4 cellular contexts compared by ENCODE assay signal in the genomic region with DNA sequence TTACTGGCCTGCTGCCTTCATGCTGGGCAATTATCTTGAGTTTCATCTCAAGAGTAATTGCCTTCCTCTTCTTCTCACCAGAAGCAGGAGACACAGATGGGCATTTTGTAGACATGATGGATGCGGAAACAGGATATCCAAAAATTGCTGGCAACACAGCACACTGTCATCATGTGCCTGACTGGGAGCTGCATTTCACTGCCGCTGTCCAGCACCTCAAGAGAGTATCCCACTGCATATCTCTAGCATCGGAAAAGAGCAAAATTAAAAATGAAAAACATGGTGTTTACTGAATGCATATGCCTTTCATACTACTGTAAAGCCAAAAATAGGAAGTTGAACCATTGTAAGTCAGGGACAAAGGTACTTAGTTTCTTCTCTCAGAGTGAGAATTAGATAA.
TF ChIP-seq lines count a peak whose summit lies in the region.

No MANE protein-coding gene starts in this region.

TF ChIP-seq in A549, 52 proteins besides CTCF, POLR2A, EP300 and RAD21 (continued from another document):
- TF ChIP-seq BCL3 (IDR thresholded peaks at IDR 0.05) (no peak), MYC (IDR thresholded peaks at IDR 0.05; ENCODE audit: borderline replicate concordance, low read length) (no peak), REST (IDR thresholded peaks at IDR 0.05) (peak; percentile 36; the same call in 1 of the 2 replicates), EHMT2 (IDR thresholded peaks at IDR 0.05; ENCODE audit: low read depth) (no peak), FOXS1 (CRISPR knock-in tag; IDR thresholded peaks at IDR 0.05) (no peak)
- TF ChIP-seq, protein P1, sequence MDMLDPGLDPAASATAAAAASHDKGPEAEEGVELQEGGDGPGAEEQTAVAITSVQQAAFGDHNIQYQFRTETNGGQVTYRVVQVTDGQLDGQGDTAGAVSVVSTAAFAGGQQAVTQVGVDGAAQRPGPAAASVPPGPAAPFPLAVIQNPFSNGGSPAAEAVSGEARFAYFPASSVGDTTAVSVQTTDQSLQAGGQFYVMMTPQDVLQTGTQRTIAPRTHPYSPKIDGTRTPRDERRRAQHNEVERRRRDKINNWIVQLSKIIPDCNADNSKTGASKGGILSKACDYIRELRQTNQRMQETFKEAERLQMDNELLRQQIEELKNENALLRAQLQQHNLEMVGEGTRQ (IDR thresholded peaks at IDR 0.05): no peak

TF ChIP-seq in HCT116, 20 proteins besides CTCF, POLR2A, EP300 and RAD21:
- peak; percentile 33 for TF ChIP-seq REST (IDR thresholded peaks at IDR 0.05; ENCODE audit: low read depth)
- TF ChIP-seq ZFX (IDR thresholded peaks at IDR 0.05): no peak

TF ChIP-seq in PFSK-1, 5 proteins besides CTCF, POLR2A, EP300 and RAD21 (continued from another document):
- TF ChIP-seq REST (IDR thresholded peaks at IDR 0.05; ENCODE audit: insufficient read depth in 1 of 2, low read depth in 2 of 2, low read length in 2 of 2) (peak; percentile 89 to 94), TAF1 (IDR thresholded peaks at IDR 0.05; ENCODE audit: borderline replicate concordance, insufficient read depth, low read length) (no peak)

TF ChIP-seq in HepG2, 621 proteins besides CTCF, POLR2A, EP300 and RAD21:
- TF ChIP-seq REST (IDR thresholded peaks at IDR 0.05; ENCODE audit: borderline replicate concordance in 1 of 2, low read depth in 1 of 2, low read length in 2 of 2) (peak; percentile 31 to 89), EEA1 (CRISPR knock-in tag; IDR thresholded peaks at IDR 0.05; ENCODE audit: borderline replicate concordance) (no peak), ZNF883 (CRISPR knock-in tag; IDR thresholded peaks at IDR 0.05; ENCODE audit: not compliant biosample characterization) (peak; percentile 34), HMGXB4 (CRISPR knock-in tag; IDR thresholded peaks at IDR 0.05; ENCODE audit: borderline replicate concordance in 1 of 2, low read depth in 1 of 2) (0 out of 4 replicates have a peak, but pooled peaks of 1 of the 2 experiments have one; percentile 29), FOXP1 (IDR thresholded peaks at IDR 0.05) (no peak), FOXP1 (CRISPR knock-in tag; IDR thresholded peaks at IDR 0.05) (no peak), MAZ (IDR thresholded peaks at IDR 0.05; ENCODE audit: borderline replicate concordance, low read depth, low read length) (no peak), MAZ (CRISPR knock-in tag; IDR thresholded peaks at IDR 0.05; ENCODE audit: low read depth) (no peak), MATR3 (CRISPR knock-in tag; IDR thresholded peaks at IDR 0.05) (no peak), ZNF101 (CRISPR knock-in tag; IDR thresholded peaks at IDR 0.05; ENCODE audit: borderline replicate concordance, low read depth) (no peak), ZNF556 (CRISPR knock-in tag; IDR thresholded peaks at IDR 0.05; ENCODE audit: borderline replicate concordance) (0 out of 2 replicates have a peak, but pooled peaks have one; percentile 3), ZBTB38 (CRISPR knock-in tag; IDR thresholded peaks at IDR 0.05) (peak; percentile 44; the same call in 1 of the 2 replicates), ZNF780A (CRISPR knock-in tag; IDR thresholded peaks at IDR 0.05) (0 out of 2 replicates have a peak, but pooled peaks have one; percentile 37), ATF6 (CRISPR knock-in tag; conservative IDR thresholded peaks at IDR 0.05) (no peak), SMC3 (IDR thresholded peaks at IDR 0.05; ENCODE audit: low read length) (no peak), ZNF503 (CRISPR knock-in tag; IDR thresholded peaks at IDR 0.05) (no peak), PCBP1 (IDR thresholded peaks at IDR 0.05; ENCODE audit: borderline replicate concordance, low read depth, low read length) (no peak), ARHGAP35 (CRISPR knock-in tag; IDR thresholded peaks at IDR 0.05; ENCODE audit: borderline replicate concordance) (no peak)
- TF ChIP-seq, protein P2, sequence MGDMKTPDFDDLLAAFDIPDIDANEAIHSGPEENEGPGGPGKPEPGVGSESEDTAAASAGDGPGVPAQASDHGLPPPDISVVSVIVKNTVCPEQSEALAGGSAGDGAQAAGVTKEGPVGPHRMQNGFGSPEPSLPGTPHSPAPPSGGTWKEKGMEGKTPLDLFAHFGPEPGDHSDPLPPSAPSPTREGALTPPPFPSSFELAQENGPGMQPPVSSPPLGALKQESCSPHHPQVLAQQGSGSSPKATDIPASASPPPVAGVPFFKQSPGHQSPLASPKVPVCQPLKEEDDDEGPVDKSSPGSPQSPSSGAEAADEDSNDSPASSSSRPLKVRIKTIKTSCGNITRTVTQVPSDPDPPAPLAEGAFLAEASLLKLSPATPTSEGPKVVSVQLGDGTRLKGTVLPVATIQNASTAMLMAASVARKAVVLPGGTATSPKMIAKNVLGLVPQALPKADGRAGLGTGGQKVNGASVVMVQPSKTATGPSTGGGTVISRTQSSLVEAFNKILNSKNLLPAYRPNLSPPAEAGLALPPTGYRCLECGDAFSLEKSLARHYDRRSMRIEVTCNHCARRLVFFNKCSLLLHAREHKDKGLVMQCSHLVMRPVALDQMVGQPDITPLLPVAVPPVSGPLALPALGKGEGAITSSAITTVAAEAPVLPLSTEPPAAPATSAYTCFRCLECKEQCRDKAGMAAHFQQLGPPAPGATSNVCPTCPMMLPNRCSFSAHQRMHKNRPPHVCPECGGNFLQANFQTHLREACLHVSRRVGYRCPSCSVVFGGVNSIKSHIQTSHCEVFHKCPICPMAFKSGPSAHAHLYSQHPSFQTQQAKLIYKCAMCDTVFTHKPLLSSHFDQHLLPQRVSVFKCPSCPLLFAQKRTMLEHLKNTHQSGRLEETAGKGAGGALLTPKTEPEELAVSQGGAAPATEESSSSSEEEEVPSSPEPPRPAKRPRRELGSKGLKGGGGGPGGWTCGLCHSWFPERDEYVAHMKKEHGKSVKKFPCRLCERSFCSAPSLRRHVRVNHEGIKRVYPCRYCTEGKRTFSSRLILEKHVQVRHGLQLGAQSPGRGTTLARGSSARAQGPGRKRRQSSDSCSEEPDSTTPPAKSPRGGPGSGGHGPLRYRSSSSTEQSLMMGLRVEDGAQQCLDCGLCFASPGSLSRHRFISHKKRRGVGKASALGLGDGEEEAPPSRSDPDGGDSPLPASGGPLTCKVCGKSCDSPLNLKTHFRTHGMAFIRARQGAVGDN (CRISPR knock-in tag; IDR thresholded peaks at IDR 0.05): no peak
TF ChIP-seq in HepG2: peak in this region for 6.
